Comparison of ENCODE assay signal across 1 cellular context in genomic region chr17:47287068-47287467, GRCh38.
TF ChIP-seq lines count a peak whose summit lies in the region.

No MANE protein-coding gene starts in this region.

TF ChIP-seq in SK-N-SH treated with all-trans-retinoic acid at 6 μM for 48 hours, 23 proteins besides CTCF, POLR2A, EP300 and RAD21 (continued from another document):
- TF ChIP-seq PPARA (CRISPR knock-in tag; IDR thresholded peaks at IDR 0.05; ENCODE audit: borderline replicate concordance): no peak
- no peak for TF ChIP-seq GLIS3 (CRISPR knock-in tag; IDR thresholded peaks at IDR 0.05)
- TF ChIP-seq ZNF565 (CRISPR knock-in tag; conservative IDR thresholded peaks at IDR 0.05; ENCODE audit: low read depth): no peak
- TF ChIP-seq OSR1 (CRISPR knock-in tag; IDR thresholded peaks at IDR 0.05): no peak
- TF ChIP-seq TOX (CRISPR knock-in tag; IDR thresholded peaks at IDR 0.05; ENCODE audit: borderline replicate concordance): no peak
- no peak for TF ChIP-seq ESRRG (CRISPR knock-in tag; IDR thresholded peaks at IDR 0.05)
- TF ChIP-seq TCF4 (CRISPR knock-in tag; IDR thresholded peaks at IDR 0.05; ENCODE audit: borderline replicate concordance): no peak
- TF ChIP-seq ZC3H10 (CRISPR knock-in tag; IDR thresholded peaks at IDR 0.05): no peak
- no peak for TF ChIP-seq CSDC2 (CRISPR knock-in tag; IDR thresholded peaks at IDR 0.05)
- TF ChIP-seq ZNF8 (CRISPR knock-in tag; IDR thresholded peaks at IDR 0.05): no peak
